In genomic region chr1:235275836-235276235, GRCh38 we compare ENCODE assay signal across 15 cellular contexts. TPM values are rescaled to one million over a fixed set of nuclear protein-coding genes. Genes with fewer than 3 reads are reported as not detected.
A peak's percentile ranks its signal among the peaks of the same experiment; 100 is the strongest.
DNase-seq lines count a peak whose midpoint lies in the region; ATAC-seq lines count a peak whose summit lies in the region.
"Had no signal": no experiment of that assay in that cellular context is flagged by ENCODE, and none has a peak within 500 bp of the region (broad histone marks: within the 10 kb centered on the region; RNA-seq: fewer than 3 reads in every experiment).

No MANE protein-coding gene starts in this region.

- H3K4me1 Mint-ChIP-seq in activated T-cell treated with anti-CD3 and anti-CD28 coated beads, Interleukin-2, amount 50 U/mL, for 24 hours (ENCODE audit: low read depth), result peaks cover 76% of the 10 kb centered on the region
- H3K4me1 Mint-ChIP-seq in activated naive CD8-positive, alpha-beta T cell treated with anti-CD3 and anti-CD28 coated beads, Interleukin-2, amount 10 ng/mL, durations not matched to agents 7 days and 5 days, result peaks cover 25% of the 10 kb centered on the region
- peaks cover 52% of the 10 kb centered on the region for H3K4me1 Mint-ChIP-seq in stimulated activated effector memory CD8-positive, alpha-beta T cell treated with anti-CD3 and anti-CD28 coated beads, Interleukin-12 subunit alpha, Interleukin-12 subunit beta, amount 100 ng/mL, for 72 hours

- ATAC-seq in HG03432 (IDR thresholded peaks at IDR 0.05; ENCODE audit: unreplicated experiment) (peak; percentile 32), GM19463 (IDR thresholded peaks at IDR 0.05; ENCODE audit: unreplicated experiment) (no peak)
- ATAC-seq in activated naive CD8-positive, alpha-beta T cell treated with anti-CD3 and anti-CD28 coated beads, Interleukin-2, amount 10 ng/mL, durations not matched to agents 7 days and 5 days (ENCODE audit: low read depth), result no peak
- no peak for ATAC-seq in stimulated activated effector memory CD8-positive, alpha-beta T cell treated with anti-CD3 and anti-CD28 coated beads, Interleukin-12 subunit alpha, Interleukin-12 subunit beta, amount 100 ng/mL, for 72 hours

- H3K9me3 Mint-ChIP-seq in activated T-cell treated with anti-CD3 and anti-CD28 coated beads, Interleukin-2, amount 50 U/mL, for 24 hours, result no peaks in the 10 kb centered on the region
- H3K9me3 Mint-ChIP-seq in activated naive CD8-positive, alpha-beta T cell treated with anti-CD3 and anti-CD28 coated beads, Interleukin-2, amount 10 ng/mL, durations not matched to agents 7 days and 5 days, result peaks cover 2% of the 10 kb centered on the region
- H3K9me3 Mint-ChIP-seq in stimulated activated effector memory CD8-positive, alpha-beta T cell treated with anti-CD3 and anti-CD28 coated beads, Interleukin-12 subunit alpha, Interleukin-12 subunit beta, amount 100 ng/mL, for 72 hours, result no peaks in the 10 kb centered on the region

- peak overlapping the region; percentile 23 for H3K4me3 Mint-ChIP-seq in activated T-cell treated with anti-CD3 and anti-CD28 coated beads, Interleukin-2, amount 50 U/mL, for 24 hours
- peak overlapping the region; percentile 24 for H3K4me3 Mint-ChIP-seq in activated naive CD8-positive, alpha-beta T cell treated with anti-CD3 and anti-CD28 coated beads, Interleukin-2, amount 10 ng/mL, durations not matched to agents 7 days and 5 days
- H3K4me3 Mint-ChIP-seq in stimulated activated effector memory CD8-positive, alpha-beta T cell treated with anti-CD3 and anti-CD28 coated beads, Interleukin-12 subunit alpha, Interleukin-12 subunit beta, amount 100 ng/mL, for 72 hours, result peak overlapping the region; percentile 7

- peaks cover 5% of the 10 kb centered on the region for H3K36me3 Mint-ChIP-seq in activated T-cell treated with anti-CD3 and anti-CD28 coated beads, Interleukin-2, amount 50 U/mL, for 24 hours (ENCODE audit: low read depth)
- peaks cover 3% of the 10 kb centered on the region for H3K36me3 Mint-ChIP-seq in activated naive CD8-positive, alpha-beta T cell treated with anti-CD3 and anti-CD28 coated beads, Interleukin-2, amount 10 ng/mL, durations not matched to agents 7 days and 5 days
- no peaks in the 10 kb centered on the region for H3K36me3 Mint-ChIP-seq in stimulated activated effector memory CD8-positive, alpha-beta T cell treated with anti-CD3 and anti-CD28 coated beads, Interleukin-12 subunit alpha, Interleukin-12 subunit beta, amount 100 ng/mL, for 72 hours

- H3K27me3 Mint-ChIP-seq in activated T-cell treated with anti-CD3 and anti-CD28 coated beads, Interleukin-2, amount 50 U/mL, for 24 hours, result no peaks in the 10 kb centered on the region
- no peaks in the 10 kb centered on the region for H3K27me3 Mint-ChIP-seq in activated naive CD8-positive, alpha-beta T cell treated with anti-CD3 and anti-CD28 coated beads, Interleukin-2, amount 10 ng/mL, durations not matched to agents 7 days and 5 days

- POLR2A ChIA-PET in activated naive CD8-positive, alpha-beta T cell treated with anti-CD3 and anti-CD28 coated beads, Interleukin-2, amount 10 ng/mL, durations not matched to agents 7 days and 5 days (lab: Charles Lee), result interaction anchor here (0.7 to 1.4 kb wide), 3 partner anchors 38 to 259 kb away, joined by 3 to 5 read pairs (median 3); partner anchors contain the start of genes ARID4B and GGPS1

- no peak for DNase-seq in activated T-cell treated with anti-CD3 and anti-CD28 coated beads, Interleukin-2, amount 50 U/mL, for 24 hours
- no peak for DNase-seq in activated T-cell treated with anti-CD3 and anti-CD28 coated beads, Interleukin-2, amount 50 U/mL, for 48 hours
- no peak for DNase-seq in activated naive CD8-positive, alpha-beta T cell treated with anti-CD3 and anti-CD28 coated beads, Interleukin-2, amount 10 ng/mL, durations not matched to agents 7 days and 5 days
- no peak for DNase-seq in stimulated activated effector memory CD8-positive, alpha-beta T cell treated with anti-CD3 and anti-CD28 coated beads, Interleukin-12 subunit alpha, Interleukin-12 subunit beta, amount 100 ng/mL, for 72 hours (ENCODE audit: low spot score in 2 of 2)
- no peak for DNase-seq in putamen (ENCODE audit: low spot score)
- no peak for DNase-seq in cortex of kidney (lab: John Stamatoyannopoulos, UW)
- DNase-seq: COR-L47; heart left ventricle; NCI-H1930; NCI-H446 treated with DMSO at 0.1 percent for 48 hours; Right ventricle myocardium superior; stimulated activated naive CD4-positive, alpha-beta T cell treated with Interleukin-2 at 50 U/mL for 16 hours; upper lobe of left lung had no signal

- H3K27ac Mint-ChIP-seq in activated T-cell treated with anti-CD3 and anti-CD28 coated beads, Interleukin-2, amount 50 U/mL, for 24 hours, result peak overlapping the region; percentile 76
- H3K27ac Mint-ChIP-seq in activated naive CD8-positive, alpha-beta T cell treated with anti-CD3 and anti-CD28 coated beads, Interleukin-2, amount 10 ng/mL, durations not matched to agents 7 days and 5 days, result no peak overlapping the region
- H3K27ac Mint-ChIP-seq in stimulated activated effector memory CD8-positive, alpha-beta T cell treated with anti-CD3 and anti-CD28 coated beads, Interleukin-12 subunit alpha, Interleukin-12 subunit beta, amount 100 ng/mL, for 72 hours, result peak overlapping the region; percentile 35

RNA-seq across cellular contexts. Expression of gene ARID4B, which starts 52.1 kb away (rescaled TPM):
- 10 to 100 TPM; 62.3 to 66.6 TPM for total RNA-seq in activated naive CD8-positive, alpha-beta T cell treated with anti-CD3 and anti-CD28 coated beads, Interleukin-2, amount 10 ng/mL, durations not matched to agents 7 days and 5 days

RNA-seq across cellular contexts. Expression of gene GGPS1, which starts 52.5 kb away (rescaled TPM):
- total RNA-seq in activated naive CD8-positive, alpha-beta T cell treated with anti-CD3 and anti-CD28 coated beads, Interleukin-2, amount 10 ng/mL, durations not matched to agents 7 days and 5 days, result 10 to 100 TPM; 31.9 to 34.9 TPM
